1 cellular context compared by ENCODE assay signal in genomic region chr16:68244903-68245853, GRCh38.
TF ChIP-seq lines count a peak whose summit lies in the region.

A gene with protein sequence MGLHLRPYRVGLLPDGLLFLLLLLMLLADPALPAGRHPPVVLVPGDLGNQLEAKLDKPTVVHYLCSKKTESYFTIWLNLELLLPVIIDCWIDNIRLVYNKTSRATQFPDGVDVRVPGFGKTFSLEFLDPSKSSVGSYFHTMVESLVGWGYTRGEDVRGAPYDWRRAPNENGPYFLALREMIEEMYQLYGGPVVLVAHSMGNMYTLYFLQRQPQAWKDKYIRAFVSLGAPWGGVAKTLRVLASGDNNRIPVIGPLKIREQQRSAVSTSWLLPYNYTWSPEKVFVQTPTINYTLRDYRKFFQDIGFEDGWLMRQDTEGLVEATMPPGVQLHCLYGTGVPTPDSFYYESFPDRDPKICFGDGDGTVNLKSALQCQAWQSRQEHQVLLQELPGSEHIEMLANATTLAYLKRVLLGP (plus strand): TSS chr16:68245373. CDS start chr16:68245427, 54 bp downstream.

TF ChIP-seq in K562, 482 proteins besides CTCF, POLR2A, EP300 and RAD21 (continued from another document and continues in another):
- TF ChIP-seq ZNF592 (IDR thresholded peaks at IDR 0.05) (no peak), SRSF3 (IDR thresholded peaks at IDR 0.05; ENCODE audit: insufficient read depth, low read length) (no peak), CHAMP1 (IDR thresholded peaks at IDR 0.05) (no peak), ZNF282 (CRISPR knock-in tag; IDR thresholded peaks at IDR 0.05) (no peak), ZZZ3 (IDR thresholded peaks at IDR 0.05) (no peak), SAP30 (IDR thresholded peaks at IDR 0.05; ENCODE audit: borderline replicate concordance, insufficient read depth, low read depth, low read length, poor library complexity, severe bottlenecking) (peak; percentile 49), SREBF1 (IDR thresholded peaks at IDR 0.05; ENCODE audit: borderline replicate concordance, low read depth, low read length) (0 out of 2 replicates have a peak, but pooled peaks have one; percentile 7), PATZ1 (CRISPR knock-in tag; IDR thresholded peaks at IDR 0.05; ENCODE audit: borderline replicate concordance) (no peak), ZNF124 (CRISPR knock-in tag; IDR thresholded peaks at IDR 0.05) (no peak), ZNF518B (CRISPR knock-in tag; IDR thresholded peaks at IDR 0.05) (no peak), MBD2 (IDR thresholded peaks at IDR 0.05; ENCODE audit: borderline replicate concordance, low read depth) (peak; percentile 77), MYBL2 (IDR thresholded peaks at IDR 0.05; ENCODE audit: low read depth) (no peak), MYBL2 (CRISPR knock-in tag; IDR thresholded peaks at IDR 0.05; ENCODE audit: borderline replicate concordance) (no peak), U2AF1 (optimal IDR thresholded peaks at IDR 0.05; ENCODE audit: low read depth, low read length) (no peak), THAP7 (CRISPR knock-in tag; IDR thresholded peaks at IDR 0.05) (no peak), ZBTB34 (CRISPR knock-in tag; IDR thresholded peaks at IDR 0.05) (no peak), NBN (IDR thresholded peaks at IDR 0.05; ENCODE audit: low read depth) (0 out of 2 replicates have a peak, but pooled peaks have one; percentile 21), GTF2F1 (IDR thresholded peaks at IDR 0.05; ENCODE audit: low read depth, low read length) (no peak), HMGXB4 (CRISPR knock-in tag; IDR thresholded peaks at IDR 0.05) (no peak), STAT5B (CRISPR knock-in tag; IDR thresholded peaks at IDR 0.05) (no peak), ZFX (CRISPR knock-in tag; IDR thresholded peaks at IDR 0.05) (peak; percentile 69), SMARCC2 (IDR thresholded peaks at IDR 0.05; ENCODE audit: low read depth) (no peak), RAD51 (IDR thresholded peaks at IDR 0.05; ENCODE audit: borderline replicate concordance, low read depth) (no peak; the same call in 1 of the 2 replicates), RBM34 (IDR thresholded peaks at IDR 0.05; ENCODE audit: borderline replicate concordance, insufficient read depth, low read length) (no peak), TGIF2 (CRISPR knock-in tag; IDR thresholded peaks at IDR 0.05) (no peak; the same call in 1 of the 2 replicates), ZC3H11A (IDR thresholded peaks at IDR 0.05; ENCODE audit: low read depth, low read length) (no peak), MTA3 (IDR thresholded peaks at IDR 0.05; ENCODE audit: borderline replicate concordance) (no peak; the same call in 1 of the 2 replicates), TEAD1 (CRISPR knock-in tag; IDR thresholded peaks at IDR 0.05) (peak in 1 of 2 experiments; percentile 20; a peak in 1 of 4 replicates), ZNF134 (CRISPR knock-in tag; conservative IDR thresholded peaks at IDR 0.05) (no peak), PHF21A (IDR thresholded peaks at IDR 0.05; ENCODE audit: borderline replicate concordance, low read depth) (peak; percentile 69; the same call in 1 of the 2 replicates), TAF9B (IDR thresholded peaks at IDR 0.05; ENCODE audit: partially characterized antibody) (no peak), KLF1 (tag; IDR thresholded peaks at IDR 0.05) (peak; percentile 79; the same call in 1 of the 2 replicates), XRCC3 (IDR thresholded peaks at IDR 0.05) (no peak), NFE2L1 (tag; IDR thresholded peaks at IDR 0.05; ENCODE audit: borderline replicate concordance, low read depth) (no peak)
- TF ChIP-seq, protein P1, sequence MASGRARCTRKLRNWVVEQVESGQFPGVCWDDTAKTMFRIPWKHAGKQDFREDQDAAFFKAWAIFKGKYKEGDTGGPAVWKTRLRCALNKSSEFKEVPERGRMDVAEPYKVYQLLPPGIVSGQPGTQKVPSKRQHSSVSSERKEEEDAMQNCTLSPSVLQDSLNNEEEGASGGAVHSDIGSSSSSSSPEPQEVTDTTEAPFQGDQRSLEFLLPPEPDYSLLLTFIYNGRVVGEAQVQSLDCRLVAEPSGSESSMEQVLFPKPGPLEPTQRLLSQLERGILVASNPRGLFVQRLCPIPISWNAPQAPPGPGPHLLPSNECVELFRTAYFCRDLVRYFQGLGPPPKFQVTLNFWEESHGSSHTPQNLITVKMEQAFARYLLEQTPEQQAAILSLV (tag; IDR thresholded peaks at IDR 0.05): no peak
- TF ChIP-seq, protein P2, sequence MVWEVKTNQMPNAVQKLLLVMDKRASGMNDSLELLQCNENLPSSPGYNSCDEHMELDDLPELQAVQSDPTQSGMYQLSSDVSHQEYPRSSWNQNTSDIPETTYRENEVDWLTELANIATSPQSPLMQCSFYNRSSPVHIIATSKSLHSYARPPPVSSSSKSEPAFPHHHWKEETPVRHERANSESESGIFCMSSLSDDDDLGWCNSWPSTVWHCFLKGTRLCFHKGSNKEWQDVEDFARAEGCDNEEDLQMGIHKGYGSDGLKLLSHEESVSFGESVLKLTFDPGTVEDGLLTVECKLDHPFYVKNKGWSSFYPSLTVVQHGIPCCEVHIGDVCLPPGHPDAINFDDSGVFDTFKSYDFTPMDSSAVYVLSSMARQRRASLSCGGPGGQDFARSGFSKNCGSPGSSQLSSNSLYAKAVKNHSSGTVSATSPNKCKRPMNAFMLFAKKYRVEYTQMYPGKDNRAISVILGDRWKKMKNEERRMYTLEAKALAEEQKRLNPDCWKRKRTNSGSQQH (CRISPR knock-in tag; IDR thresholded peaks at IDR 0.05): no peak
